30 cellular contexts compared by ENCODE assay signal in genomic region chr13:91216928-91217700, GRCh38.
DNase-seq lines count a peak whose midpoint lies in the region; ATAC-seq, FAIRE-seq and TF ChIP-seq lines count a peak whose summit lies in the region.
"Had no signal": no experiment of that assay in that cellular context is flagged by ENCODE, and none has a peak within 500 bp of the region (broad histone marks: within the 10 kb centered on the region; RNA-seq: fewer than 3 reads in every experiment).

No MANE protein-coding gene starts in this region.

- no peak overlapping the region for H3K4me2 ChIP-seq in K562 (ENCODE audit: insufficient read depth, low read length)
- H3K4me2 ChIP-seq in mesendoderm (ENCODE audit: low read length), result no peak overlapping the region

- no peak for TF ChIP-seq CTCF in Caco-2 (IDR thresholded peaks at IDR 0.05; ENCODE audit: insufficient read depth in 1 of 2, low read depth in 1 of 2, low read length in 1 of 2, severe bottlenecking in 1 of 2, unreplicated experiment in 1 of 2)
- TF ChIP-seq CTCF in K562 (IDR thresholded peaks at IDR 0.05 in 2 of 3, conservative IDR thresholded peaks at IDR 0.05 in 1 of 3; ENCODE audit: insufficient read depth in 2 of 3, low read depth in 1 of 3, low read length in 3 of 3), result no peak
- TF ChIP-seq CTCF in lower leg skin (IDR thresholded peaks at IDR 0.05), result no peak

- H2AK5ac ChIP-seq in mesendoderm (ENCODE audit: low read length), result no peak overlapping the region

- H3K23ac ChIP-seq in mesendoderm (ENCODE audit: low read length), result no peak overlapping the region

- H3K36me3 Mint-ChIP-seq in Caco-2 (ENCODE audit: insufficient read depth, unreplicated experiment), result no peaks in the 10 kb centered on the region
- H3K36me3 Mint-ChIP-seq: brain; CD4-positive, CD25-positive, alpha-beta regulatory T cell had no signal

- H3K79me2 ChIP-seq in K562 (ENCODE audit: control insufficient read depth, insufficient read depth, low read length) (no peaks in the 10 kb centered on the region), mesendoderm (ENCODE audit: control insufficient read depth, insufficient read depth, low read length) (no peaks in the 10 kb centered on the region)

- H3K4ac ChIP-seq in mesendoderm (ENCODE audit: low read depth, low read length), result no peak overlapping the region

- DNase-seq in Caco-2 (peak; percentile 51 to 82), NCI-H82 treated with DMSO at 0.1 percent for 48 hours (lab: John Stamatoyannopoulos, UW; ENCODE audit: unreplicated experiment) (peak; percentile 37), K562 (ENCODE audit: extremely low read depth in 1 of 4, low spot score in 3 of 4) (no peak), mesendoderm (peak; percentile 75), lower leg skin (ENCODE audit: low spot score in 2 of 2) (no peak)
- DNase-seq: 8988T; activated CD4-positive, alpha-beta T cell treated with anti-CD3 and anti-CD28 coated beads for 1 hour; activated T-cell treated with anti-CD3 and anti-CD28 coated beads, Interleukin-2, amount 50 U/mL, for 24 hours; adrenal gland; CD4-positive, CD25-positive, alpha-beta regulatory T cell; DMS 273 treated with DMSO at 0.1 percent for 48 hours; effector CD8-positive, alpha-beta T cell; erythroblast; hippocampal formation; NCI-H1092; NCI-H1930; NCI-H774; Peyer's patch; stimulated activated CD8-positive, alpha-beta memory T cell treated with anti-CD3 and anti-CD28 coated beads, Interleukin-4, amount 100 ng/mL, for 48 hours; T-helper 1 cell had no signal

- peak overlapping the region; percentile 51 for H3K18ac ChIP-seq in mesendoderm (ENCODE audit: low read length)

- TF ChIP-seq EP300 in K562 (IDR thresholded peaks at IDR 0.05; ENCODE audit: low read length), result no peak

- no TSS peak for BruUV-seq in Caco-2 (replicated peaks; lab: Mats Ljungman, UMichigan)
- no TSS peak for BruUV-seq in K562 (replicated peaks; lab: Mats Ljungman, UMichigan)

- peak overlapping the region; percentile 58 for H3K27ac Mint-ChIP-seq in Caco-2 (ENCODE audit: unreplicated experiment)
- H3K27ac Mint-ChIP-seq: activated T-cell treated with anti-CD3 and anti-CD28 coated beads, Interleukin-2, amount 50 U/mL, for 24 hours; brain; CD4-positive, CD25-positive, alpha-beta regulatory T cell had no signal

- H4K8ac ChIP-seq in mesendoderm (ENCODE audit: low read depth, low read length), result no peak overlapping the region

- ATAC-seq in K562, result no peak
- no peak for ATAC-seq in HG02938 (IDR thresholded peaks at IDR 0.05; ENCODE audit: unreplicated experiment)
- ATAC-seq in HG02981 (IDR thresholded peaks at IDR 0.05; ENCODE audit: unreplicated experiment), result no peak
- no peak for ATAC-seq in GM21390 (IDR thresholded peaks at IDR 0.05; ENCODE audit: unreplicated experiment)

- POLR2A ChIA-PET in Caco-2 (lab: Charles Lee), result interaction anchor here (1.6 kb wide), 1 partner anchor 35 kb away, joined by 4 read pairs; no protein-coding TSS in a partner anchor
- POLR2A ChIA-PET in K562 (lab: Yijun Ruan, JAX), result interaction anchor here (1.0 kb wide), 1 partner anchor 12 kb away, joined by 3 read pairs; no protein-coding TSS in a partner anchor

- H4K20me1 ChIP-seq in K562 (replicated peaks; ENCODE audit: control insufficient read depth, insufficient read depth, low read length), result no peaks in the 10 kb centered on the region

- H3K9ac ChIP-seq in K562 (ENCODE audit: insufficient read depth in 1 of 2, low read depth in 2 of 2, low read length in 2 of 2) (no peak overlapping the region), mesendoderm (ENCODE audit: low read length) (no peak overlapping the region)

- in situ Hi-C loops in K562 (cut with MboI), result no loop called here

- no peak overlapping the region for H2BK15ac ChIP-seq in mesendoderm (replicated peaks; ENCODE audit: low read depth)

- H3K4me3 Mint-ChIP-seq in Caco-2 (ENCODE audit: unreplicated experiment), result no peak overlapping the region
- H3K4me3 Mint-ChIP-seq: activated T-cell treated with anti-CD3 and anti-CD28 coated beads, Interleukin-2, amount 50 U/mL, for 24 hours; CD4-positive, CD25-positive, alpha-beta regulatory T cell had no signal

- H3K4me1 ChIP-seq in Caco-2 (peaks cover 14% of the 10 kb centered on the region), K562 (replicated peaks in 1 of 2; ENCODE audit: control insufficient read depth in 2 of 2, insufficient read depth in 2 of 2, low read length in 2 of 2) (no peaks in the 10 kb centered on the region), mesendoderm (ENCODE audit: control insufficient read depth, low read depth, low read length) (peaks cover 2% of the 10 kb centered on the region)
- H3K4me1 ChIP-seq: adrenal gland, Peyer's patch, prostate gland, SJSA1, tibial nerve had no signal

- no peak overlapping the region for H2AFZ ChIP-seq in K562 (ENCODE audit: low read depth, low read length)

- CTCF ChIA-PET in Caco-2 (lab: Charles Lee), result interaction anchor here (0.6 to 1.3 kb wide), 4 partner anchors 14 to 177 kb away, joined by 3 to 6 read pairs (median 4); no protein-coding TSS in a partner anchor
- CTCF ChIA-PET in K562 (lab: Yijun Ruan, JAX; ENCODE audit: low intra/inter-chr PET ratio), result no interaction called here

- no peak for TF ChIP-seq POLR2A in K562 (conservative IDR thresholded peaks at IDR 0.05)
- no peak for TF ChIP-seq POLR2A in lower leg skin (IDR thresholded peaks at IDR 0.05)

- H4K5ac ChIP-seq in mesendoderm (ENCODE audit: low read length), result no peak overlapping the region

- H3K4me1 Mint-ChIP-seq in Caco-2 (ENCODE audit: low read depth, unreplicated experiment), result peaks cover 7% of the 10 kb centered on the region
- H3K4me1 Mint-ChIP-seq: CD4-positive, CD25-positive, alpha-beta regulatory T cell had no signal

- H3K36me3 ChIP-seq in Caco-2 (ENCODE audit: control insufficient read depth, insufficient read depth, low read length) (no peaks in the 10 kb centered on the region), K562 (ENCODE audit: control insufficient read depth, insufficient read depth, low read length) (no peaks in the 10 kb centered on the region), mesendoderm (ENCODE audit: control insufficient read depth, insufficient read depth, low read length) (no peaks in the 10 kb centered on the region)
- H3K36me3 ChIP-seq: adrenal gland, Peyer's patch, prostate gland, SJSA1, tibial nerve had no signal

- no peaks in the 10 kb centered on the region for H3K9me3 ChIP-seq in Caco-2
- H3K9me3 ChIP-seq in K562 (replicated peaks; ENCODE audit: control insufficient read depth, insufficient read depth, low read depth, low read length), result no peaks in the 10 kb centered on the region
- H3K9me3 ChIP-seq: adrenal gland, Peyer's patch, prostate gland, SJSA1, tibial nerve had no signal

- no peak overlapping the region for H2BK120ac ChIP-seq in mesendoderm (ENCODE audit: low read depth, low read length)

- H3K27me3 ChIP-seq in Caco-2 (replicated peaks; ENCODE audit: control insufficient read depth, insufficient read depth, low read length) (no peaks in the 10 kb centered on the region), K562 (ENCODE audit: control insufficient read depth in 2 of 2, insufficient read depth in 2 of 2, low read length in 2 of 2) (no peaks in the 10 kb centered on the region), mesendoderm (ENCODE audit: insufficient read depth, low read length, poor library complexity) (no peaks in the 10 kb centered on the region)
- H3K27me3 ChIP-seq: Peyer's patch, SJSA1, tibial nerve had no signal

- intact Hi-C loops in Caco-2 (cut with micrococcal nuclease; ENCODE audit: unreplicated experiment), result no loop called here
- intact Hi-C loops in K562 (cut with micrococcal nuclease), result loop anchor here (5.0 kb wide), 1 partner anchor 50 kb away; no protein-coding TSS in a partner anchor
- intact Hi-C loops in lower leg skin (cut with DNase I; ENCODE audit: low total_unique reads), result no loop called here

- TF ChIP-seq RAD21 in K562 (CRISPR knock-in tag; conservative IDR thresholded peaks at IDR 0.05 in 1 of 2, IDR thresholded peaks at IDR 0.05 in 1 of 2), result no peak

- H3K4me3 ChIP-seq in Caco-2 (ENCODE audit: low read depth, low read length) (no peak overlapping the region), K562 (no peak overlapping the region), mesendoderm (ENCODE audit: low read length) (no peak overlapping the region), lower leg skin (ENCODE audit: low read depth, poor library complexity, severe bottlenecking) (no peak overlapping the region)
- H3K4me3 ChIP-seq: adrenal gland, lung, Peyer's patch, prostate gland, SJSA1, tibial nerve had no signal

- H3K27ac ChIP-seq in K562 (ENCODE audit: extremely low read depth, low read depth, low read length), result no peak overlapping the region
- H3K27ac ChIP-seq in mesendoderm (ENCODE audit: low read depth, low read length), result peak overlapping the region; percentile 52
- H3K27ac ChIP-seq: adrenal gland, Peyer's patch, prostate gland, SJSA1, tibial nerve had no signal

- under 1% methylated on average over 12 of the region's 12 CpGs for WGBS in K562 (ENCODE audit: insufficient coverage, low coverage, missing lambda C conversion rate)
- WGBS in mesendoderm (ENCODE audit: extremely low coverage, insufficient coverage, low lambda C conversion rate), result no CpG with 5 or more reads among the region's 12 CpGs
- WGBS in lower leg skin, 2 donors, result 38 to 44% methylated on average over 12 of the region's 12 CpGs

- no peaks in the 10 kb centered on the region for H3K9me3 Mint-ChIP-seq in Caco-2 (ENCODE audit: unreplicated experiment)
- H3K9me3 Mint-ChIP-seq: activated T-cell treated with anti-CD3 and anti-CD28 coated beads, Interleukin-2, amount 50 U/mL, for 24 hours had no signal

- H3K9me1 ChIP-seq in K562 (ENCODE audit: control insufficient read depth, insufficient read depth, low read length), result no peaks in the 10 kb centered on the region

- H3K56ac ChIP-seq in mesendoderm (ENCODE audit: low read length), result no peak overlapping the region

- no peak overlapping the region for H2BK5ac ChIP-seq in mesendoderm (ENCODE audit: low read length)

- FAIRE-seq in K562 (lab: Jason Lieb, UNC), result no peak
- FAIRE-seq: islet of Langerhans, TTC549 had no signal

- no peaks in the 10 kb centered on the region for H3K27me3 Mint-ChIP-seq in Caco-2 (ENCODE audit: insufficient read depth, unreplicated experiment)
- H3K27me3 Mint-ChIP-seq: brain had no signal

- H3K79me1 ChIP-seq in mesendoderm (ENCODE audit: low read length), result no peaks in the 10 kb centered on the region

TF ChIP-seq in K562, 482 proteins besides CTCF, POLR2A, EP300 and RAD21 (continues in another document):
- TF ChIP-seq MCM5 (IDR thresholded peaks at IDR 0.05; ENCODE audit: low read depth) (no peak), SREBF2 (CRISPR knock-in tag; IDR thresholded peaks at IDR 0.05) (no peak)

Comparison
In these comparisons a context has a peak if more than half of its experiments do, and no peak if none do; other contexts are left out.
1. DNase-seq: peak in Caco-2 (2 of 2), NCI-H82 treated with DMSO at 0.1 percent for 48 hours (single experiment) and mesendoderm (single experiment); none in K562 (0 of 4) and lower leg skin (0 of 2).